ENCODE assay signal across 8 cellular contexts in genomic region chr11:66843776-66844495, GRCh38. TPM values are rescaled to one million over a fixed set of nuclear protein-coding genes. Genes with fewer than 3 reads are reported as not detected.
DNase-seq lines count a peak whose midpoint lies in the region; ATAC-seq and TF ChIP-seq lines count a peak whose summit lies in the region.

No MANE protein-coding gene starts in this region.

- H3K27me3 ChIP-seq in A673 (replicated peaks; ENCODE audit: insufficient read depth, low read depth, low read length, poor library complexity) (no peaks in the 10 kb centered on the region), brain microvascular endothelial cell (replicated peaks) (no peaks in the 10 kb centered on the region), mononuclear cell (ENCODE audit: insufficient read depth, low read length) (no peaks in the 10 kb centered on the region)

- peaks cover 9% of the 10 kb centered on the region for H3K4me1 ChIP-seq in A673 (ENCODE audit: insufficient read depth, low read length, poor library complexity, severe bottlenecking)
- peaks cover 44% of the 10 kb centered on the region for H3K4me1 ChIP-seq in mononuclear cell (ENCODE audit: insufficient read depth, low read length)

- POLR2A ChIA-PET in A673 (lab: Charles Lee; ENCODE audit: low non-redundant PET) = interaction anchor here (0.6 kb wide), 2 partner anchors 79 to 103 kb away, joined by 3 read pairs; no protein-coding TSS in a partner anchor

- BruUV-seq in A673 (replicated peaks; lab: Mats Ljungman, UMichigan) = TSS peak; percentile 66

- H3K4me3 ChIP-seq in A673 (ENCODE audit: low read depth, low read length, poor library complexity, severe bottlenecking) (peak overlapping the region; percentile 91), brain microvascular endothelial cell (ENCODE audit: low read depth, low read length) (peak overlapping the region; percentile 99), mononuclear cell (ENCODE audit: low read length) (peak overlapping the region; percentile 88)

- H3K27ac ChIP-seq in A673 (ENCODE audit: low read depth, low read length, poor library complexity, severe bottlenecking) (peak overlapping the region; percentile 93), brain microvascular endothelial cell (peak overlapping the region; percentile 97)

- TF ChIP-seq CTCF in A673 (conservative IDR thresholded peaks at IDR 0.05; ENCODE audit: low read depth, low read length) (no peak), brain microvascular endothelial cell (IDR thresholded peaks at IDR 0.05; ENCODE audit: low read depth, low read length, missing control alignments) (no peak)

- DNase-seq in A673 (ENCODE audit: low spot score) (no peak), brain microvascular endothelial cell (no peak), NCI-H345 treated with DMSO at 0.1 percent for 48 hours (lab: John Stamatoyannopoulos, UW; ENCODE audit: unreplicated experiment) (no peak), DMS153 (lab: John Stamatoyannopoulos, UW) (no peak)

- intact Hi-C loops in A673 (cut with micrococcal nuclease; ENCODE audit: unreplicated experiment) = loop anchor here (1.0 to 5.0 kb wide), 2 partner anchors 113 to 130 kb away; partner anchors contain the start of gene PC

- peaks cover 42% of the 10 kb centered on the region for H3K36me3 ChIP-seq in A673 (ENCODE audit: insufficient read depth, low read length, poor library complexity, severe bottlenecking)
- peaks cover 32% of the 10 kb centered on the region for H3K36me3 ChIP-seq in brain microvascular endothelial cell (replicated peaks)

- in situ Hi-C loops in brain microvascular endothelial cell (cut with HindIII; ENCODE audit: low pct_ligation_motif_present, low sequenced_read_pairs) = no loop called here

- H3K9me3 ChIP-seq in A673 (ENCODE audit: low read depth, low read length, poor library complexity, severe bottlenecking) (no peaks in the 10 kb centered on the region), mononuclear cell (ENCODE audit: low read depth, low read length) (no peaks in the 10 kb centered on the region)

- ATAC-seq in HG03097 (IDR thresholded peaks at IDR 0.05; ENCODE audit: low FRiP score, unreplicated experiment) (peak; percentile 8), HG03045 (IDR thresholded peaks at IDR 0.05; ENCODE audit: unreplicated experiment) (no peak), HG02642 (IDR thresholded peaks at IDR 0.05; ENCODE audit: poor library complexity, unreplicated experiment) (no peak)

- CTCF ChIA-PET in A673 (lab: Charles Lee) = interaction anchor here (1.9 kb wide), 1 partner anchor 8 kb away, joined by 7 read pairs; no protein-coding TSS in a partner anchor

RNA-seq across cellular contexts. Expression of gene RCE1, which starts 0.7 kb away (rescaled TPM):
- total RNA-seq in A673 (2021) (33.1 and 35.0 TPM in 2 replicates), mononuclear cell (20.9 TPM)

RNA-seq across cellular contexts. Expression of gene LRFN4, which starts 12.9 kb away (rescaled TPM):
- total RNA-seq in A673 (2021) = 52.9 and 57.2 TPM in 2 replicates
- 2.1 TPM for total RNA-seq in mononuclear cell

Comparison
In these comparisons a context has a peak if more than half of its experiments do, and no peak if none do; other contexts are left out.
1. RNA of gene LRFN4, which starts 12.9 kb away (total RNA-seq): 52.9 to 57.2 TPM in A673; 2.1 TPM in mononuclear cell (single experiment); every median in the first group is over 10 times any median in the second.
2. Peak in every context shown above with its lines, with median percentiles within 50 percentile points of each other: H3K4me3 ChIP-seq.